ENCODE assay signal across 1 cellular context in genomic region chr13:112970552-112971287, GRCh38.
TF ChIP-seq lines count a peak whose summit lies in the region.

No MANE protein-coding gene starts in this region.

TF ChIP-seq in HEK293, 187 proteins besides CTCF, POLR2A, EP300 and RAD21 (continued from another document):
- TF ChIP-seq ZBTB11 (tag by site-specific recombination; conservative IDR thresholded peaks at IDR 0.05; ENCODE audit: low read depth) (no peak), ATF2 (tag by site-specific recombination; IDR thresholded peaks at IDR 0.05; ENCODE audit: low read depth) (0 out of 2 replicates have a peak, but pooled peaks have one; percentile 20), ZNF629 (tag by site-specific recombination; IDR thresholded peaks at IDR 0.05) (peak; percentile 54; the same call in 1 of the 2 replicates), KLF7 (tag by site-specific recombination; IDR thresholded peaks at IDR 0.05; ENCODE audit: borderline replicate concordance) (no peak), ZNF239 (tag by site-specific recombination; IDR thresholded peaks at IDR 0.05) (no peak), ZNF146 (tag by site-specific recombination; IDR thresholded peaks at IDR 0.05) (no peak), GLI2 (tag by site-specific recombination; IDR thresholded peaks at IDR 0.05; ENCODE audit: borderline replicate concordance, low read depth) (no peak)
